1 cellular context compared by ENCODE assay signal in the genomic region with DNA sequence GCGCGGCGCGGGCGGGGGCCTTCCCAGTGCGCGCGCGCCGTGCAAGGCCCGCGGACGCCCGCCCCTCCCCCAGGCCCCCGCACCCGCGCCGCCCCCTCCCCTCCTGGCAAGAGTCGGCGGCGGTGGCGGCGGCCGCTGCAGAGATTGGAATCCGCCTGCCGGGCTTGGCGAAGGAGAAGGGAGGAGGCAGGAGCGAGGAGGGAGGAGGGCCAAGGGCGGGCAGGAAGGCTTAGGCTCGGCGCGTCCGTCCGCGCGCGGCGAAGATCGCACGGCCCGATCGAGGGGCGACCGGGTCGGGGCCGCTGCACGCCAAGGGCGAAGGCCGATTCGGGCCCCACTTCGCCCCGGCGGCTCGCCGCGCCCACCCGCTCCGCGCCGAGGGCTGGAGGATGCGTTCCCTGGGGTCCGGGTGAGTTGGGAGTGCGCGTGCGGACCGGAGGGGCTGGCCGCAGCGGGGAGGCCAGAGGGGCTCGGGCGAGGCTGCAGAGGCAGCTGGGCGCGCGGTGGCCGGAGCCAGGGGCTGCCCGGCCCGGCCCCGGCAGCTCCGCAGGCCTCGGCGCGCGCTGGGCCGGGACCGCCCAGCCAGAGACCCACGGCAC.
A peak's percentile ranks its signal among the peaks of the same experiment; 100 is the strongest.
TF ChIP-seq lines count a peak whose summit lies in the region.

A gene (plus strand): TSS at position 109 of the 599 bp plus-strand sequence. CDS start 119,400 bp downstream, outside the sequence.

TF ChIP-seq in H1, 55 proteins besides CTCF, POLR2A, EP300 and RAD21:
- TF ChIP-seq KDM5A (IDR thresholded peaks at IDR 0.05; ENCODE audit: low read length) = no peak
- no peak for TF ChIP-seq SUZ12 (IDR thresholded peaks at IDR 0.05; ENCODE audit: low read length)
- TF ChIP-seq, protein P1, sequence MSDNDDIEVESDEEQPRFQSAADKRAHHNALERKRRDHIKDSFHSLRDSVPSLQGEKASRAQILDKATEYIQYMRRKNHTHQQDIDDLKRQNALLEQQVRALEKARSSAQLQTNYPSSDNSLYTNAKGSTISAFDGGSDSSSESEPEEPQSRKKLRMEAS (IDR thresholded peaks at IDR 0.05) = peak; percentile 17; the same call in 1 of the 2 replicates
- no peak for TF ChIP-seq BRCA1 (IDR thresholded peaks at IDR 0.05; ENCODE audit: low read depth, low read length)
- TF ChIP-seq POLR2AphosphoS5 (IDR thresholded peaks at IDR 0.05; ENCODE audit: low read depth, low read length) = peak; percentile 63
- no peak for TF ChIP-seq CTBP2 (IDR thresholded peaks at IDR 0.05; ENCODE audit: borderline replicate concordance, insufficient read depth, insufficient read length, low read length)
- no peak for TF ChIP-seq RXRA (IDR thresholded peaks at IDR 0.05; ENCODE audit: insufficient read depth, low read depth, low read length)
- TF ChIP-seq TBP (IDR thresholded peaks at IDR 0.05; ENCODE audit: low read depth, low read length) = no peak
- no peak for TF ChIP-seq JUND (IDR thresholded peaks at IDR 0.05; ENCODE audit: low read length)
- peak; percentile 30 for TF ChIP-seq ASH2L (IDR thresholded peaks at IDR 0.05; ENCODE audit: low read length)
- TF ChIP-seq EGR1 (IDR thresholded peaks at IDR 0.05; ENCODE audit: borderline replicate concordance, low read depth, low read length) = no peak
- TF ChIP-seq BCL11A (IDR thresholded peaks at IDR 0.05; ENCODE audit: low read depth in 2 of 2, low read length in 2 of 2) = no peak
- no peak for TF ChIP-seq CHD1 (IDR thresholded peaks at IDR 0.05; ENCODE audit: low read depth, low read length)
- no peak for TF ChIP-seq GTF2F1 (IDR thresholded peaks at IDR 0.05; ENCODE audit: borderline replicate concordance, low read depth, low read length)
- peak; percentile 29; the same call in 1 of the 2 replicates for TF ChIP-seq RBBP5 (IDR thresholded peaks at IDR 0.05; ENCODE audit: borderline replicate concordance, low read depth, low read length)
- peak; percentile 44 for TF ChIP-seq PHF8 (conservative IDR thresholded peaks at IDR 0.05; ENCODE audit: low read depth, low read length)
- no peak for TF ChIP-seq GABPA (IDR thresholded peaks at IDR 0.05; ENCODE audit: borderline replicate concordance, insufficient read depth, low read length)
- no peak for TF ChIP-seq ZNF274 (IDR thresholded peaks at IDR 0.05; ENCODE audit: borderline replicate concordance, extremely low read depth, low read length)
- TF ChIP-seq TAF1 (IDR thresholded peaks at IDR 0.05; ENCODE audit: low read depth, low read length) = 0 out of 2 replicates have a peak, but pooled peaks have one; percentile 10
- no peak for TF ChIP-seq TEAD4 (IDR thresholded peaks at IDR 0.05; ENCODE audit: low read depth, low read length)
- no peak for TF ChIP-seq CHD2 (IDR thresholded peaks at IDR 0.05; ENCODE audit: low read length)
- TF ChIP-seq CEBPB (IDR thresholded peaks at IDR 0.05; ENCODE audit: low read depth, low read length) = no peak
- TF ChIP-seq HDAC2 (IDR thresholded peaks at IDR 0.05; ENCODE audit: borderline replicate concordance in 1 of 2, low read depth in 2 of 2, low read length in 2 of 2) = no peak
- no peak for TF ChIP-seq TAF7 (optimal IDR thresholded peaks at IDR 0.05; ENCODE audit: borderline replicate concordance, low read depth, low read length)
- TF ChIP-seq, protein P2, sequence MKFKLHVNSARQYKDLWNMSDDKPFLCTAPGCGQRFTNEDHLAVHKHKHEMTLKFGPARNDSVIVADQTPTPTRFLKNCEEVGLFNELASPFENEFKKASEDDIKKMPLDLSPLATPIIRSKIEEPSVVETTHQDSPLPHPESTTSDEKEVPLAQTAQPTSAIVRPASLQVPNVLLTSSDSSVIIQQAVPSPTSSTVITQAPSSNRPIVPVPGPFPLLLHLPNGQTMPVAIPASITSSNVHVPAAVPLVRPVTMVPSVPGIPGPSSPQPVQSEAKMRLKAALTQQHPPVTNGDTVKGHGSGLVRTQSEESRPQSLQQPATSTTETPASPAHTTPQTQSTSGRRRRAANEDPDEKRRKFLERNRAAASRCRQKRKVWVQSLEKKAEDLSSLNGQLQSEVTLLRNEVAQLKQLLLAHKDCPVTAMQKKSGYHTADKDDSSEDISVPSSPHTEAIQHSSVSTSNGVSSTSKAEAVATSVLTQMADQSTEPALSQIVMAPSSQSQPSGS (IDR thresholded peaks at IDR 0.05; ENCODE audit: low read length) = no peak
- TF ChIP-seq, protein P3, sequence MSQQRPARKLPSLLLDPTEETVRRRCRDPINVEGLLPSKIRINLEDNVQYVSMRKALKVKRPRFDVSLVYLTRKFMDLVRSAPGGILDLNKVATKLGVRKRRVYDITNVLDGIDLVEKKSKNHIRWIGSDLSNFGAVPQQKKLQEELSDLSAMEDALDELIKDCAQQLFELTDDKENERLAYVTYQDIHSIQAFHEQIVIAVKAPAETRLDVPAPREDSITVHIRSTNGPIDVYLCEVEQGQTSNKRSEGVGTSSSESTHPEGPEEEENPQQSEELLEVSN (IDR thresholded peaks at IDR 0.05) = no peak
- no peak for TF ChIP-seq POU5F1 (IDR thresholded peaks at IDR 0.05; ENCODE audit: low read depth, low read length)
- no peak for TF ChIP-seq KDM1A (IDR thresholded peaks at IDR 0.05; ENCODE audit: borderline replicate concordance, low read length)
- no peak for TF ChIP-seq CREB1 (IDR thresholded peaks at IDR 0.05)
- TF ChIP-seq SIN3A (conservative IDR thresholded peaks at IDR 0.05 in 1 of 2, IDR thresholded peaks at IDR 0.05 in 1 of 2; ENCODE audit: low read depth in 1 of 2, low read length in 2 of 2) = no peak
- no peak for TF ChIP-seq SRF (IDR thresholded peaks at IDR 0.05; ENCODE audit: low read depth, low read length)
- TF ChIP-seq KDM4A (IDR thresholded peaks at IDR 0.05; ENCODE audit: low read depth, low read length, severe bottlenecking) = peak; percentile 22
- TF ChIP-seq NRF1 (IDR thresholded peaks at IDR 0.05; ENCODE audit: low read depth, low read length) = no peak
- TF ChIP-seq RNF2 (IDR thresholded peaks at IDR 0.05; ENCODE audit: borderline replicate concordance, low read depth, low read length, missing control alignments, poor library complexity, severe bottlenecking) = no peak
- no peak for TF ChIP-seq SP2 (IDR thresholded peaks at IDR 0.05; ENCODE audit: low read length)
- no peak for TF ChIP-seq YY1 (IDR thresholded peaks at IDR 0.05; ENCODE audit: low read depth, low read length)
- TF ChIP-seq TCF12 (IDR thresholded peaks at IDR 0.05; ENCODE audit: low read depth, low read length) = no peak
- no peak for TF ChIP-seq CBX5 (IDR thresholded peaks at IDR 0.05; ENCODE audit: low read depth, low read length)
- no peak for TF ChIP-seq HDAC6 (IDR thresholded peaks at IDR 0.05; ENCODE audit: low read depth, low read length)
- TF ChIP-seq, protein P4, sequence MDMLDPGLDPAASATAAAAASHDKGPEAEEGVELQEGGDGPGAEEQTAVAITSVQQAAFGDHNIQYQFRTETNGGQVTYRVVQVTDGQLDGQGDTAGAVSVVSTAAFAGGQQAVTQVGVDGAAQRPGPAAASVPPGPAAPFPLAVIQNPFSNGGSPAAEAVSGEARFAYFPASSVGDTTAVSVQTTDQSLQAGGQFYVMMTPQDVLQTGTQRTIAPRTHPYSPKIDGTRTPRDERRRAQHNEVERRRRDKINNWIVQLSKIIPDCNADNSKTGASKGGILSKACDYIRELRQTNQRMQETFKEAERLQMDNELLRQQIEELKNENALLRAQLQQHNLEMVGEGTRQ (IDR thresholded peaks at IDR 0.05; ENCODE audit: low read length) = no peak
- TF ChIP-seq BACH1 (IDR thresholded peaks at IDR 0.05; ENCODE audit: low read length) = no peak
- no peak for TF ChIP-seq SIX5 (IDR thresholded peaks at IDR 0.05; ENCODE audit: low read depth, low read length)
- no peak for TF ChIP-seq SP4 (IDR thresholded peaks at IDR 0.05; ENCODE audit: low read length)
